8 cellular contexts compared by ENCODE assay signal in the genomic region with DNA sequence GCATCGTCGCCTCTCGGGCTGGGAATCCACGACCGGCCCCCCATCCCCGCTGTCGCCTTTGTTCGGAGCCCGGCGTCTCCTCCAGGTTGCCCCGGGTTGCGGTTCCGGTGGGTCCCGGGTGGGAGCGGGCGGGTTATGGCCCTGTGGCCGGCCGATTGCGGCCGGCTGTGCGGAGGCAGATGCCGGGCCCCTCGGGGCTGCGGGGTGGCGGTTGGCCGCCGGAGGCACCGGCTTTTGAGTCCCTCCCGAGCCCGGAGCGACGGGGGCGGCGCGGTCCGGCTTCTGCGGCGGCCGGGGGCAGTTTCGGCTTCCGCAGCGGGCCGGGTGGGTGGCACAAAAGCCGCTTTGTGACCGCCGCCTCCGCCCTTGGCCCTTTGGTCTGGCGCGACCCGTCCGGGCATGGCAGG. TPM values are rescaled to one million over a fixed set of nuclear protein-coding genes. Genes with fewer than 3 reads are reported as not detected.
DNase-seq lines count a peak whose midpoint lies in the region; ATAC-seq, FAIRE-seq and TF ChIP-seq lines count a peak whose summit lies in the region.

No MANE protein-coding gene starts in this region.

- H3K4me2 ChIP-seq in H1 (ENCODE audit: insufficient read depth in 1 of 2, low read depth in 2 of 2, low read length in 2 of 2): peak overlapping the region; percentile 77 to 87

- H4K5ac ChIP-seq in H1 (ENCODE audit: insufficient read length, low read depth, low read length): peak overlapping the region; percentile 95

- H4K8ac ChIP-seq in H1 (ENCODE audit: extremely low read depth, insufficient read depth, low read length): peak overlapping the region; percentile 99; the same call in 1 of the 2 replicates

- H3K79me1 ChIP-seq in H1 (ENCODE audit: low read depth, low read length): no peaks in the 10 kb centered on the region

- peak overlapping the region; percentile 81 to 85 (median 82) for H3K4me3 ChIP-seq in H1 (ENCODE audit: extremely low read depth in 1 of 4, insufficient read depth in 2 of 4, low read depth in 3 of 4, low read length in 4 of 4)
- H3K4me3 ChIP-seq in muscle layer of duodenum (ENCODE audit: low read depth in 1 of 2, low read length in 2 of 2): peak overlapping the region; percentile 87 to 90

- no peak overlapping the region for H2BK15ac ChIP-seq in H1 (ENCODE audit: low read length)

- no peak overlapping the region for H2BK12ac ChIP-seq in H1 (ENCODE audit: low read depth, low read length)

- POLR2A ChIA-PET in H1 (lab: Charles Lee; ENCODE audit: partially characterized antibody): interaction anchor here (0.5 to 2.5 kb wide), 14 partner anchors 11 to 283 kb away, joined by 3 to 33 read pairs (median 4); partner anchors contain the start of gene PHF3

- H3K4me1 ChIP-seq in H1 (replicated peaks in 1 of 4; ENCODE audit: control insufficient read depth in 3 of 4, insufficient read depth in 4 of 4, low read length in 3 of 4): peaks cover 0 to 3% (median 0%) of the 10 kb centered on the region in 4 experiments; a peak in 1 of 7 replicates
- peaks cover 4 to 6% of the 10 kb centered on the region in 2 donors for H3K4me1 ChIP-seq in muscle layer of duodenum (ENCODE audit: control insufficient read depth in 1 of 2, insufficient read depth in 2 of 2, low read length in 2 of 2)

- DNase-seq in AG20443 (ENCODE audit: low spot score): peak; percentile 34
- DNase-seq in NCI-H69 (lab: John Stamatoyannopoulos, UW): peak; percentile 63
- peak in 1 of 2 experiments; percentile 53 for DNase-seq in H1 (ENCODE audit: low read depth in 1 of 2, low spot score in 2 of 2)
- no peak for DNase-seq in D721Med (ENCODE audit: insufficient read length, low spot score)
- no peak for DNase-seq in NCI-H82 (lab: John Stamatoyannopoulos, UW)

- no peak overlapping the region for H2BK120ac ChIP-seq in H1 (replicated peaks; ENCODE audit: low read depth, low read length)

- H3K36me3 ChIP-seq in H1 (ENCODE audit: control insufficient read depth in 2 of 4, insufficient read depth in 4 of 4, low read length in 3 of 4): peaks cover 7 to 17% (median 14%) of the 10 kb centered on the region in 4 experiments; a peak in 7 of 8 replicates
- peaks cover 14 to 17% of the 10 kb centered on the region in 2 donors for H3K36me3 ChIP-seq in muscle layer of duodenum (ENCODE audit: control insufficient read depth in 1 of 2, insufficient read depth in 2 of 2, low read length in 2 of 2)

- H3K9me3 ChIP-seq in H1 (ENCODE audit: insufficient read depth in 2 of 2, low read depth in 1 of 2, low read length in 1 of 2): no peaks in the 10 kb centered on the region
- H3K9me3 ChIP-seq in muscle layer of duodenum (ENCODE audit: control insufficient read depth in 1 of 2, low read length in 2 of 2): no peaks in the 10 kb centered on the region

- 0% methylated on average over 8 of the region's 51 CpGs; no CpG with 5 or more reads in 1 of the 2 experiments for WGBS in H1 (ENCODE audit: extremely low coverage in 1 of 2, insufficient coverage in 1 of 2, insufficient read length in 1 of 2, insufficient replicate concordance in 2 of 2, low coverage in 1 of 2, low lambda C conversion rate in 2 of 2, missing lambda C conversion rate in 1 of 2), 2 experiments

- no peak overlapping the region for H2AFZ ChIP-seq in H1 (ENCODE audit: low read length)

- H3K27ac ChIP-seq in H1 (ENCODE audit: low read depth, low read length) (peak overlapping the region; percentile 98), muscle layer of duodenum (ENCODE audit: low read length) (peak overlapping the region; percentile 98)

- H3K18ac ChIP-seq in H1 (ENCODE audit: extremely low read depth, low read length): peak overlapping the region; percentile 49; the same call in 1 of the 2 replicates

- no peak for TF ChIP-seq RAD21 in H1 (IDR thresholded peaks at IDR 0.05 in 1 of 2, conservative IDR thresholded peaks at IDR 0.05 in 1 of 2; ENCODE audit: low read depth in 2 of 2, low read length in 2 of 2)

- H3K27me3 ChIP-seq in H1 (replicated peaks in 1 of 4; ENCODE audit: control insufficient read depth in 3 of 4, extremely low read depth in 1 of 4, insufficient read depth in 3 of 4, low read length in 3 of 4) (0 out of 7 replicates have a peak, but pooled peaks cover 0 to 2% (median under 1%) of the 10 kb centered on the region in 4 experiments), muscle layer of duodenum (ENCODE audit: low read depth, low read length) (no peaks in the 10 kb centered on the region)

- H3K56ac ChIP-seq in H1 (replicated peaks; ENCODE audit: insufficient read length, low read depth, low read length): peak overlapping the region; percentile 84

- no peak overlapping the region for H3K23ac ChIP-seq in H1 (ENCODE audit: insufficient read length)

- ATAC-seq in GM19452 (IDR thresholded peaks at IDR 0.05; ENCODE audit: unreplicated experiment) (peak; percentile 0), GM21367 (IDR thresholded peaks at IDR 0.05; ENCODE audit: unreplicated experiment) (no peak)

- FAIRE-seq in H1 (lab: Jason Lieb, UNC): no peak
- no peak for FAIRE-seq in D721Med (lab: Jason Lieb, UNC)

- peak overlapping the region; percentile 83 for H4K91ac ChIP-seq in H1 (replicated peaks; ENCODE audit: insufficient read length, low read length)

- no peak overlapping the region for H2BK20ac ChIP-seq in H1 (ENCODE audit: low read length)

- TF ChIP-seq CTCF in H1 (IDR thresholded peaks at IDR 0.05; ENCODE audit: control extremely low read depth in 1 of 3, insufficient read depth in 1 of 3, low read depth in 1 of 3, low read length in 3 of 3) (no peak), D721Med (IDR thresholded peaks at IDR 0.05; ENCODE audit: insufficient read depth, missing control alignments) (no peak)

- peaks cover 0 to 5% of the 10 kb centered on the region in 2 experiments for H4K20me1 ChIP-seq in H1 (replicated peaks in 1 of 2; ENCODE audit: control insufficient read depth in 1 of 2, insufficient read depth in 2 of 2, low read length in 2 of 2)

- CTCF ChIA-PET in H1 (lab: Charles Lee; ENCODE audit: partially characterized antibody): interaction anchor here (1.0 to 1.6 kb wide), 3 partner anchors 8 to 25 kb away, joined by 5 to 9 read pairs (median 6); no protein-coding TSS in a partner anchor

- H3K4ac ChIP-seq in H1 (replicated peaks; ENCODE audit: insufficient read length, low read depth, low read length): peak overlapping the region; percentile 88

- TF ChIP-seq EP300 in H1 (IDR thresholded peaks at IDR 0.05; ENCODE audit: borderline replicate concordance in 1 of 2, low read depth in 2 of 2, low read length in 2 of 2): no peak

- H2BK5ac ChIP-seq in H1 (ENCODE audit: low read depth, low read length): peak overlapping the region; percentile 92

- no peak for TF ChIP-seq POLR2A in H1 (IDR thresholded peaks at IDR 0.05; ENCODE audit: control extremely low read depth in 1 of 2, low read depth in 2 of 2, low read length in 2 of 2)

- peaks cover 6% of the 10 kb centered on the region for H3K23me2 ChIP-seq in H1 (ENCODE audit: low read depth, low read length)

- H3K79me2 ChIP-seq in H1 (ENCODE audit: control insufficient read depth in 1 of 2, insufficient read depth in 2 of 2, low read length in 2 of 2): peaks cover 19 to 49% of the 10 kb centered on the region in 2 experiments

- peak overlapping the region; percentile 95 to 100 (median 98) for H3K9ac ChIP-seq in H1 (replicated peaks in 1 of 4; ENCODE audit: extremely low read depth in 1 of 4, low read depth in 3 of 4, low read length in 3 of 4)

- no peak overlapping the region for H3K14ac ChIP-seq in H1 (ENCODE audit: insufficient read length)

- no peak overlapping the region for H2AK5ac ChIP-seq in H1 (ENCODE audit: low read depth, low read length)

TF ChIP-seq in H1, 55 proteins besides CTCF, POLR2A, EP300 and RAD21:
- TF ChIP-seq PHF8 (conservative IDR thresholded peaks at IDR 0.05; ENCODE audit: low read depth, low read length) (0 out of 2 replicates have a peak, but pooled peaks have one; percentile 65), POLR2AphosphoS5 (IDR thresholded peaks at IDR 0.05; ENCODE audit: low read depth, low read length) (peak; percentile 97; the same call in 1 of the 2 replicates), HDAC2 (IDR thresholded peaks at IDR 0.05; ENCODE audit: borderline replicate concordance in 1 of 2, low read depth in 2 of 2, low read length in 2 of 2) (no peak), TAF7 (optimal IDR thresholded peaks at IDR 0.05; ENCODE audit: borderline replicate concordance, low read depth, low read length) (peak; percentile 11), TEAD4 (IDR thresholded peaks at IDR 0.05; ENCODE audit: low read depth, low read length) (no peak)

RNA-seq across cellular contexts. Expression of gene PTP4A1, which starts 0.5 kb away (rescaled TPM):
- total RNA-seq in H1 (2021; fragmentation: NEBNext Ultra II Directional; extraction: Animal tissue kit (Norgen Biotek cat#: 25700)): 75.6 and 76.3 TPM in 2 replicates
- 8.1 and 21.1 TPM in 2 replicates for polyA plus RNA-seq in H1 (2011; rRNA removed)
- polyA plus RNA-seq in H1 (2011; cell fraction: cytosol; rRNA removed): 13.3 TPM
- 3.9 TPM for polyA plus RNA-seq in H1 (2011; cell fraction: nucleus; rRNA removed)
- 23.5 to 66.4 TPM (median 30.2 TPM) in 4 replicates for polyA plus RNA-seq in H1 (2012, experiment 1 of 2)
- 8.3 TPM for polyA plus RNA-seq in H1 (2012, experiment 2 of 2)
- 39.0 TPM for polyA plus RNA-seq in H1 (2013, experiment 1 of 2)
- 39.7 TPM for polyA plus RNA-seq in H1 (2013, experiment 2 of 2)
- polyA minus RNA-seq in H1 (2011; rRNA and poly(A)+ RNA removed): 18.3 and 23.9 TPM in 2 replicates
- polyA minus RNA-seq in H1 (2011; cell fraction: cytosol; rRNA and poly(A)+ RNA removed): 21.1 TPM
- 71.3 TPM for polyA minus RNA-seq in H1 (2011; cell fraction: nucleus; rRNA and poly(A)+ RNA removed)

Comparison
In these comparisons a context has a peak if more than half of its experiments do, and no peak if none do; other contexts are left out.
1. DNase-seq: peak in AG20443 (single experiment) and NCI-H69 (single experiment); none in D721Med (single experiment) and NCI-H82 (single experiment).